1 cellular context compared by ENCODE assay signal in the genomic region with DNA sequence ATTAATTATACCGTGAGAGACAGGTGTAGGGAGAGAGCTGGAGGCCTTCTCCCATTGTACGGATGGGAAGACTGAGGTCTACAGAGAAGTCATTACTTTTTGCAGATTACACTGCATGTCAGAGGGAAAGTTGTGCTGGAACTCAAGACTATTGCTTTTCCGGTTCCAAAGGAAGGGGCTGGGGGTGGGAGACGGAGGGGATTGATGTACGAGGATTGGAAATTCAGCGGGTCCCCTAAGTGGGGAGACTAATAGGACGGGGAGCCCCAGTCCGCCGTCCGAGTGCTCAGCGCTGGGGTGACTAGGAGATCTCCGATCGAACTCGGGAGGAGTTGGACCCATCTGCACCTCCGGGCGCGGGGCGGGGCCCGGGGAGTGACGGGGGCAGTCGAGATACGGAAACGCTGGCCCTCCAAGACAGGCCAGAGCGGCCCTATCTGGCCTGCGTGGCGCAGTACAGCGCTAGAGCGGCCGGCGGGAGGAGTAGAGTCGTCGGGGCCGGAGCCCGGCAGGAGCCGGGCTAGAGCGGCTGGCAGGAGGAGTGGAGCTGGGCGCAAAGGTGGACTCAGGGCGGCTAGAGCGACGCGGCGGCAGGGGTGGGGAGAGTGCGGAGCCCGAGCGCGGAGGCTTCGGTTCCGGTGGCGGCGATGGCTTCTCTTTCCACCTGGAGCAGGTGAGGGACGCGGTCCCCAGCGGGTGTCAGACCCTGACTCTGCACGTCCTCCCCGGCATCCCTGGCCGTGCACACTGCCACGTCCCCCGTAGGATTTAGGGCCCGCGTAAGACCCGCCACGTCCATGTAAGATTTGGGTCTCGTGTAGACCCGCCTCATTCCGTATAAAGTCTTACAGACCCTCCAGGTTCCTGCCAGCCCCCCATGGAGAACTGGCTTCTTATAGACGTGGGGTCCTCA.
TF ChIP-seq lines count a peak whose summit lies in the region.

No MANE protein-coding gene starts in this region.

TF ChIP-seq in GM12878, 131 proteins besides CTCF, POLR2A, EP300 and RAD21 (continued from another document):
- TF ChIP-seq REST (IDR thresholded peaks at IDR 0.05; ENCODE audit: low read depth, low read length), result 0 out of 2 replicates have a peak, but pooled peaks have one; percentile 34
- TF ChIP-seq, protein P1, sequence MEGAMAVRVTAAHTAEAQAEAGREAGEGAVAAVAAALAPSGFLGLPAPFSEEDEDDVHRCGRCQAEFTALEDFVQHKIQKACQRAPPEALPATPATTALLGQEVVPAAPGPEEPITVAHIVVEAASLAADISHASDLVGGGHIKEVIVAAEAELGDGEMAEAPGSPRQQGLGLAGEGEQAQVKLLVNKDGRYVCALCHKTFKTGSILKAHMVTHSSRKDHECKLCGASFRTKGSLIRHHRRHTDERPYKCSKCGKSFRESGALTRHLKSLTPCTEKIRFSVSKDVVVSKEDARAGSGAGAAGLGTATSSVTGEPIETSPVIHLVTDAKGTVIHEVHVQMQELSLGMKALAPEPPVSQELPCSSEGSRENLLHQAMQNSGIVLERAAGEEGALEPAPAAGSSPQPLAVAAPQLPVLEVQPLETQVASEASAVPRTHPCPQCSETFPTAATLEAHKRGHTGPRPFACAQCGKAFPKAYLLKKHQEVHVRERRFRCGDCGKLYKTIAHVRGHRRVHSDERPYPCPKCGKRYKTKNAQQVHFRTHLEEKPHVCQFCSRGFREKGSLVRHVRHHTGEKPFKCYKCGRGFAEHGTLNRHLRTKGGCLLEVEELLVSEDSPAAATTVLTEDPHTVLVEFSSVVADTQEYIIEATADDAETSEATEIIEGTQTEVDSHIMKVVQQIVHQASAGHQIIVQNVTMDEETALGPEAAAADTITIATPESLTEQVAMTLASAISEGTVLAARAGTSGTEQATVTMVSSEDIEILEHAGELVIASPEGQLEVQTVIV (IDR thresholded peaks at IDR 0.05; ENCODE audit: borderline replicate concordance, partially characterized antibody), result peak; percentile 71
- no peak for TF ChIP-seq KLF5 (IDR thresholded peaks at IDR 0.05; ENCODE audit: partially characterized antibody)
- TF ChIP-seq KDM1A (IDR thresholded peaks at IDR 0.05; ENCODE audit: borderline replicate concordance), result no peak
- TF ChIP-seq CHD2 (IDR thresholded peaks at IDR 0.05; ENCODE audit: borderline replicate concordance, low read depth, low read length), result peak; percentile 83
- no peak for TF ChIP-seq PRDM15 (CRISPR knock-in tag; IDR thresholded peaks at IDR 0.05)
- peak; percentile 62; the same call in 1 of the 2 replicates for TF ChIP-seq ZNF217 (IDR thresholded peaks at IDR 0.05)
- TF ChIP-seq RELA (IDR thresholded peaks at IDR 0.05; ENCODE audit: borderline replicate concordance, partially characterized antibody), result peak; percentile 30
- TF ChIP-seq SP1 (IDR thresholded peaks at IDR 0.05; ENCODE audit: low read depth, low read length), result peak; percentile 7
- TF ChIP-seq FOXM1 (IDR thresholded peaks at IDR 0.05; ENCODE audit: low read depth, low read length), result no peak
- TF ChIP-seq ZNF274 (IDR thresholded peaks at IDR 0.05; ENCODE audit: insufficient read depth, insufficient read length), result no peak
- peak; percentile 83 for TF ChIP-seq LARP7 (IDR thresholded peaks at IDR 0.05)
- peak; percentile 18 for TF ChIP-seq ATF7 (IDR thresholded peaks at IDR 0.05; ENCODE audit: low read depth)
- TF ChIP-seq, protein P2, sequence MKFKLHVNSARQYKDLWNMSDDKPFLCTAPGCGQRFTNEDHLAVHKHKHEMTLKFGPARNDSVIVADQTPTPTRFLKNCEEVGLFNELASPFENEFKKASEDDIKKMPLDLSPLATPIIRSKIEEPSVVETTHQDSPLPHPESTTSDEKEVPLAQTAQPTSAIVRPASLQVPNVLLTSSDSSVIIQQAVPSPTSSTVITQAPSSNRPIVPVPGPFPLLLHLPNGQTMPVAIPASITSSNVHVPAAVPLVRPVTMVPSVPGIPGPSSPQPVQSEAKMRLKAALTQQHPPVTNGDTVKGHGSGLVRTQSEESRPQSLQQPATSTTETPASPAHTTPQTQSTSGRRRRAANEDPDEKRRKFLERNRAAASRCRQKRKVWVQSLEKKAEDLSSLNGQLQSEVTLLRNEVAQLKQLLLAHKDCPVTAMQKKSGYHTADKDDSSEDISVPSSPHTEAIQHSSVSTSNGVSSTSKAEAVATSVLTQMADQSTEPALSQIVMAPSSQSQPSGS (IDR thresholded peaks at IDR 0.05; ENCODE audit: low read length), result peak; percentile 50; the same call in 1 of the 2 replicates
- 0 out of 2 replicates have a peak, but pooled peaks have one; percentile 52 for TF ChIP-seq GABPA (IDR thresholded peaks at IDR 0.05; ENCODE audit: low read depth)
- peak; percentile 70; the same call in 1 of the 2 replicates for TF ChIP-seq TCF3 (IDR thresholded peaks at IDR 0.05; ENCODE audit: borderline replicate concordance, insufficient read depth, low read depth, low read length)
- TF ChIP-seq TAF1 (IDR thresholded peaks at IDR 0.05; ENCODE audit: borderline replicate concordance, low read depth, low read length), result peak; percentile 87
- no peak for TF ChIP-seq SUZ12 (IDR thresholded peaks at IDR 0.05; ENCODE audit: unreplicated experiment)
- TF ChIP-seq, protein P3, sequence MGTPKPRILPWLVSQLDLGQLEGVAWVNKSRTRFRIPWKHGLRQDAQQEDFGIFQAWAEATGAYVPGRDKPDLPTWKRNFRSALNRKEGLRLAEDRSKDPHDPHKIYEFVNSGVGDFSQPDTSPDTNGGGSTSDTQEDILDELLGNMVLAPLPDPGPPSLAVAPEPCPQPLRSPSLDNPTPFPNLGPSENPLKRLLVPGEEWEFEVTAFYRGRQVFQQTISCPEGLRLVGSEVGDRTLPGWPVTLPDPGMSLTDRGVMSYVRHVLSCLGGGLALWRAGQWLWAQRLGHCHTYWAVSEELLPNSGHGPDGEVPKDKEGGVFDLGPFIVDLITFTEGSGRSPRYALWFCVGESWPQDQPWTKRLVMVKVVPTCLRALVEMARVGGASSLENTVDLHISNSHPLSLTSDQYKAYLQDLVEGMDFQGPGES (IDR thresholded peaks at IDR 0.05), result no peak
- peak; percentile 93 for TF ChIP-seq NR2C1 (IDR thresholded peaks at IDR 0.05)
- TF ChIP-seq PKNOX1 (IDR thresholded peaks at IDR 0.05), result peak; percentile 96
- TF ChIP-seq MYB (IDR thresholded peaks at IDR 0.05; ENCODE audit: borderline replicate concordance, low read depth, low read length), result peak; percentile 44; the same call in 1 of the 2 replicates
- peak; percentile 20; the same call in 1 of the 2 replicates for TF ChIP-seq SMC3 (IDR thresholded peaks at IDR 0.05; ENCODE audit: borderline replicate concordance, low read length)
TF ChIP-seq in GM12878: peak in this region for 71.
